In the genomic region with DNA sequence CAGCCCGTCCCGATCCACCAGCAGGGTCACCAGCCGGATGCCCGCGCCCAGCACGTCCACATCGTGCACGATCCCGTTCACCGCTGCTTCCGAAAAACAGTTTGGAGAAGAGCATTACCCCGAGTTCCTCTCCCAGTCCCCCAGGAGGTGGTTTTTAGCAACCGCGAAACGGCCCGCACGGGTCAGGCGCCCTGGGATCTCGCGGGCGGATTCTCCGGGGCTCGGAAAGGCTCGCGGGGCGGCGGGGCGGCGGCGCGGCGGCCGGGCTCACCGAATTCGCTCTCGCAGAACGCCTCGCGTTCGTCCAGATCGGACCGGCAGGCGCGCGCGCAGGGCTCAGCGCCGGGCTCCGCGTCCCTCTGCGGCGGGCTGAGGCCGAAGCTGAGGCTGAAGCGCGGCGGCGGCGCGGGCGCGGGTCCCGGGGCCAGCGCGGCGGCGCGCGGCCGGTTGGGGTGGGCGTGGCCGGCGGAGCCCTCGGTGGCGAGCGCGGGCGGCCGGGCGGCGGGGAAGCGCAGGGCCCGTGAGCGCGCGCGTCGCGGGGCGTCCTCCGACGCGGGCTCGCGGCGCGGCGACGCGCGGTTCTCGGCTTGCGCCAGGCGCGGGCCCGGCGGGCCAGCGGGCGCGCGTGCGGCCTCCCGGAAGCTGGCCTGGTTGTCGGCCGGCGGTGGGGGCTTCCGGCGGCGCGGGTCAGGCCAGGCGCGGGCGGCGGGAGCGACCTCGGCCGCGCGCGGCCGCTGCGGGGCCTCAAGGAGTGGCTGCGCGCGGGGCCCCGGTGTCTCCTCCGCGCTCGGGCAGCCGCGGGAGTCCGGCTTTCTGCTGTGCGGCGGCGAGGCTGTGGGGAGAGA, we compare ENCODE assay signal across 8 cellular contexts. TPM values are rescaled to one million over a fixed set of nuclear protein-coding genes. Genes with fewer than 3 reads are reported as not detected.
A peak's percentile ranks its signal among the peaks of the same experiment; 100 is the strongest.
DNase-seq lines count a peak whose midpoint lies in the region; ATAC-seq and TF ChIP-seq lines count a peak whose summit lies in the region.

No MANE protein-coding gene starts in this region.

- H3K4me1 ChIP-seq in GM23338 (ENCODE audit: insufficient read depth), result peaks cover 14% of the 10 kb centered on the region
- H3K4me1 ChIP-seq in ovary (ENCODE audit: insufficient read depth), result peaks cover 8% of the 10 kb centered on the region
- H3K4me1 ChIP-seq in tibial artery, result peaks cover 0 to 30% (median 21%) of the 10 kb centered on the region in 4 donors

- H3F3A ChIP-seq in GM23338 (replicated peaks; ENCODE audit: low read depth), result peaks cover 13% of the 10 kb centered on the region

- TF ChIP-seq EP300 in ovary (IDR thresholded peaks at IDR 0.05), result no peak

- peaks cover 18% of the 10 kb centered on the region for H3K4me1 Mint-ChIP-seq in GM23338

- H3K27me3 Mint-ChIP-seq in GM23338 (ENCODE audit: insufficient read depth, low read depth, poor library complexity), result peaks cover 25% of the 10 kb centered on the region

- H3K9me2 ChIP-seq in GM23338 (ENCODE audit: insufficient read depth), result no peaks in the 10 kb centered on the region

- H3K36me3 Mint-ChIP-seq in GM23338 (ENCODE audit: low read depth), result peaks cover 13% of the 10 kb centered on the region
- peaks cover 4 to 12% of the 10 kb centered on the region in 2 donors for H3K36me3 Mint-ChIP-seq in activated naive CD4-positive, alpha-beta T cell treated with anti-CD3 and anti-CD28 coated beads, Interleukin-2, amount 50 U/mL, for 72 hours

- WGBS in ovary, 3 donors, result 0 to 1% (median 1%) methylated on average over 34 to 144 of the region's 144 CpGs

- TF ChIP-seq POLR2A in ovary (IDR thresholded peaks at IDR 0.05), result peak; percentile 52

- peak overlapping the region; percentile 96 for H2AFZ ChIP-seq in GM23338

- H3K4me2 ChIP-seq in GM23338, result peak overlapping the region; percentile 97

- no peaks in the 10 kb centered on the region; the same call in 1 of the 2 replicates for H4K20me1 ChIP-seq in GM23338 (replicated peaks; ENCODE audit: insufficient read depth)

- H3K4me3 Mint-ChIP-seq in GM23338, result peak overlapping the region; percentile 98

- ATAC-seq in GM23338, result peak; percentile 66
- ATAC-seq in activated naive CD4-positive, alpha-beta T cell treated with anti-CD3 and anti-CD28 coated beads, Interleukin-2, amount 50 U/mL, for 72 hours, result peak; percentile 76 to 78

- peak overlapping the region; percentile 90 for H3K27ac Mint-ChIP-seq in GM23338
- H3K27ac Mint-ChIP-seq in activated naive CD4-positive, alpha-beta T cell treated with anti-CD3 and anti-CD28 coated beads, Interleukin-2, amount 50 U/mL, for 72 hours, result peak overlapping the region; percentile 85 to 94

- H3K79me2 ChIP-seq in GM23338 (replicated peaks; ENCODE audit: insufficient read depth), result no peaks in the 10 kb centered on the region

- H3K27ac ChIP-seq in GM23338 (ENCODE audit: low read depth), result peak overlapping the region; percentile 86; the same call in 1 of the 2 replicates
- H3K27ac ChIP-seq in SK-N-MC, result peak overlapping the region; percentile 83
- peak overlapping the region; percentile 92 to 97 for H3K27ac ChIP-seq in ovary
- peak overlapping the region; percentile 98 to 99 for H3K27ac ChIP-seq in tibial artery

- H3K9me3 ChIP-seq in SK-N-MC (ENCODE audit: low read depth, low read length) (no peaks in the 10 kb centered on the region), ovary (no peaks in the 10 kb centered on the region), tibial artery (no peaks in the 10 kb centered on the region)

- H3K4me3 ChIP-seq in GM23338, result peak overlapping the region; percentile 92
- H3K4me3 ChIP-seq in SK-N-MC, result peak overlapping the region; percentile 95
- peak overlapping the region; percentile 79 for H3K4me3 ChIP-seq in ovary
- H3K4me3 ChIP-seq in tibial artery, result peak overlapping the region; percentile 93 to 96

- H3K36me3 ChIP-seq in GM23338 (ENCODE audit: insufficient read depth) (no peaks in the 10 kb centered on the region), SK-N-MC (ENCODE audit: insufficient read depth, low read length) (no peaks in the 10 kb centered on the region), ovary (no peaks in the 10 kb centered on the region), tibial artery (no peaks in the 10 kb centered on the region)

- H3K9ac ChIP-seq in SK-N-MC (ENCODE audit: insufficient read length), result peak overlapping the region; percentile 86

- H3K27me3 ChIP-seq in GM23338 (ENCODE audit: insufficient read depth) (peaks cover 40% of the 10 kb centered on the region), ovary (no peaks in the 10 kb centered on the region), tibial artery (no peaks in the 10 kb centered on the region)

- intact Hi-C loops in head of caudate nucleus (cut with DNase I) (loop anchor here (2.0 kb wide), 1 partner anchor 25 kb away; no protein-coding TSS in a partner anchor), ovary (cut with DNase I) (no loop called here), tibial artery (cut with DNase I; ENCODE audit: low total_unique reads) (no loop called here)

- no peaks in the 10 kb centered on the region for H3K9me3 Mint-ChIP-seq in GM23338
- no peaks in the 10 kb centered on the region for H3K9me3 Mint-ChIP-seq in activated naive CD4-positive, alpha-beta T cell treated with anti-CD3 and anti-CD28 coated beads, Interleukin-2, amount 50 U/mL, for 72 hours

- peak; percentile 57 for DNase-seq in GF-D8 (lab: John Stamatoyannopoulos, UW)
- peak; percentile 88 for DNase-seq in GM23338 (ENCODE audit: low spot score)
- peak; percentile 75 for DNase-seq in LHCN-M2 (ENCODE audit: low read depth)
- DNase-seq in SK-N-MC (ENCODE audit: low read depth, low spot score), result no peak
- peak; percentile 77 to 88 for DNase-seq in activated naive CD4-positive, alpha-beta T cell treated with anti-CD3 and anti-CD28 coated beads, Interleukin-2, amount 50 U/mL, for 72 hours (ENCODE audit: low spot score in 2 of 2)
- DNase-seq in head of caudate nucleus, result peak; percentile 20 to 91 (median 82)
- peak; percentile 80 to 91 (median 86) for DNase-seq in ovary
- DNase-seq in tibial artery, result peak; percentile 66 to 91

- TF ChIP-seq CTCF in GM23338 (conservative IDR thresholded peaks at IDR 0.05; ENCODE audit: low read depth in 2 of 2) (no peak), ovary (IDR thresholded peaks at IDR 0.05) (peak in 1 of 3 donors; percentile 16), tibial artery (IDR thresholded peaks at IDR 0.05) (peak; percentile 11 to 15)

TF ChIP-seq in GM23338, 12 proteins besides CTCF, POLR2A, EP300 and RAD21:
- TF ChIP-seq STAT1 (IDR thresholded peaks at IDR 0.05; ENCODE audit: unreplicated experiment), result no peak
- TF ChIP-seq POLR2AphosphoS5 (IDR thresholded peaks at IDR 0.05; ENCODE audit: low read depth), result peak; percentile 56

RNA-seq across cellular contexts. Expression of gene C17orf58, which starts 2.9 kb away (rescaled TPM):
- total RNA-seq in GM23338 (2014; rRNA removed; shearing (Covaris generic)), result 30.9 and 42.3 TPM in 2 replicates
- polyA plus RNA-seq in GM23338 (2016; fragmentation: Nextera tagmentation; extraction: Ambion mirVana) (35.0 and 35.8 TPM in 2 replicates), ovary (10 to 100 TPM in 1 of 2 donors, 1 to 10 TPM in 1; 6.7 to 16.2 TPM)
- total RNA-seq in LHCN-M2 (2014; rRNA removed) (10.7 and 14.6 TPM in 2 replicates), ovary (10 to 100 TPM in 1 of 7 donors, 1 to 10 TPM in 6; 4.2 to 12.2 (median 6.5) TPM)
- 4.5 TPM for polyA plus RNA-seq in LHCN-M2 (2012)
- 10 to 100 TPM; 12.6 to 17.6 TPM for total RNA-seq in activated naive CD4-positive, alpha-beta T cell treated with anti-CD3 and anti-CD28 coated beads, Interleukin-2, amount 50 U/mL, for 72 hours

RNA-seq across cellular contexts. Expression of gene KPNA2, which starts 42.2 kb away (rescaled TPM):
- total RNA-seq in GM23338 (2014; rRNA removed; shearing (Covaris generic)), result 442 and 468 TPM in 2 replicates
- polyA plus RNA-seq in GM23338 (2016; fragmentation: Nextera tagmentation; extraction: Ambion mirVana) (364 and 375 TPM in 2 replicates), ovary (10 to 100 TPM in 1 of 2 donors, 1 to 10 TPM in 1; 6.0 to 24.3 TPM)
- total RNA-seq in LHCN-M2 (2014; rRNA removed) (387 and 438 TPM in 2 replicates), ovary (10 to 100 TPM in 6 of 7 donors, 1 to 10 TPM in 1; 4.3 to 18.0 (median 12.1) TPM)
- 241 TPM for polyA plus RNA-seq in LHCN-M2 (2012)
- total RNA-seq in activated naive CD4-positive, alpha-beta T cell treated with anti-CD3 and anti-CD28 coated beads, Interleukin-2, amount 50 U/mL, for 72 hours, result 100 to 1,000 TPM; 150 to 274 TPM

Comparison
In these comparisons a context has a peak if more than half of its experiments do, and no peak if none do; other contexts are left out.
1. CTCF ChIP-seq: peak in tibial artery (2 of 2); none in GM23338 (0 of 2).
2. RNA of gene KPNA2, which starts 42.2 kb away (total RNA-seq): 442 to 468 TPM in GM23338, 387 to 438 TPM in LHCN-M2 and 150 to 274 TPM in activated naive CD4-positive, alpha-beta T cell treated with anti-CD3 and anti-CD28 coated beads, Interleukin-2, amount 50 U/mL, for 72 hours; 4.3 to 18.0 TPM in ovary; every median in the first group is over 4 times any median in the second.
3. Peak in every context shown above with its lines, with median percentiles within 50 percentile points of each other: H3K27ac ChIP-seq and H3K4me3 ChIP-seq.